In the genomic region with DNA sequence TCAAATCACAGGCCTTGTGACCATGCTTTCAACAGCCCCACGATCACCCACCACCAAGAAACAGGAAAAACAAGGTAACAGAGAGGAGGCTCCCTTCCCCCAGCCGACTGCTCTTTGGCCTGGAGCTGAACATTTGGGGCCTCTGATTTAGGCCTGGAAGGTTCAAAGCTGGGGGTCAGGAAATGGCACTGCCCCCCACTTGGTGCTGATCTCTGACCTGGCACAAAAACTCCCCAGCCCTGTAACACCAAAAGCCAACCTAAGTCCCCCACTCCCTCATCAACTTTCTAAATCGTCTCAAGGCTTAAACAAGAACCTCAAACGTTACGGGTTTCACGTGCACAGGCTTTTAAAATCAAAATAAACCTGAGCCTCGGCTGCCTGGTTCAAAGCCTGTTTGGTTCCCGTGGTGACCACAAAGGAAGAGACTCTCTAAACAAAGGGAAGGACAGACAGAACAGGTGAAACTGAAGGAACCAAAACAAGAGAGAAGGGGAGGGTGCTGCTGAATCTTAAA, we compare ENCODE assay signal across 11 cellular contexts. TPM values are rescaled to one million over a fixed set of nuclear protein-coding genes. Genes with fewer than 3 reads are reported as not detected.
DNase-seq lines count a peak whose midpoint lies in the region; ATAC-seq and TF ChIP-seq lines count a peak whose summit lies in the region.
"Had no signal": no experiment of that assay in that cellular context is flagged by ENCODE, and none has a peak within 500 bp of the region (broad histone marks: within the 10 kb centered on the region; RNA-seq: fewer than 3 reads in every experiment).

No MANE protein-coding gene starts in this region.

- intact Hi-C loops in CD4-positive, alpha-beta T cell (cut with DNase I, micrococcal nuclease): no loop called here

- H3K4me3 ChIP-seq in Loucy (ENCODE audit: low read length, poor library complexity, severe bottlenecking): peak overlapping the region; percentile 59

- peak; percentile 63 for ATAC-seq in CD4-positive, alpha-beta T cell (ENCODE audit: poor library complexity)
- no peak for ATAC-seq in GM19467 (IDR thresholded peaks at IDR 0.05; ENCODE audit: unreplicated experiment)

- H3K4me3 Mint-ChIP-seq in CD4-positive, alpha-beta T cell: peak overlapping the region; percentile 84
- H3K4me3 Mint-ChIP-seq in neural crest cell: no peak overlapping the region

- TF ChIP-seq CTCF in CD4-positive, alpha-beta T cell (IDR thresholded peaks at IDR 0.05): no peak
- TF ChIP-seq CTCF in Loucy (conservative IDR thresholded peaks at IDR 0.05; ENCODE audit: low read length): no peak
- no peak for TF ChIP-seq CTCF in neural crest cell (conservative IDR thresholded peaks at IDR 0.05)

- peak overlapping the region; percentile 23 for H3K9ac ChIP-seq in Loucy (ENCODE audit: low read depth, low read length, poor library complexity, severe bottlenecking)
- H3K9ac ChIP-seq: parathyroid adenoma had no signal

- CTCF ChIA-PET in CD4-positive, alpha-beta T cell (lab: Charles Lee): interaction anchor here (1.3 kb wide), 1 partner anchor 8 kb away, joined by 3 read pairs; no protein-coding TSS in a partner anchor

- POLR2A ChIA-PET in CD4-positive, alpha-beta T cell (lab: Charles Lee): interaction anchor here (0.8 to 4.6 kb wide), 12 partner anchors 8 to 177 kb away, joined by 3 to 37 read pairs (median 4); a partner anchor contains a TSS

- H3K9me3 ChIP-seq in CD4-positive, alpha-beta T cell (ENCODE audit: control insufficient read depth, low read length): no peaks in the 10 kb centered on the region
- no peaks in the 10 kb centered on the region; the same call in 1 of the 2 replicates for H3K9me3 ChIP-seq in Loucy (ENCODE audit: insufficient read depth, low read depth, low read length)

- H3F3A ChIP-seq in Loucy (ENCODE audit: low read depth): 0 out of 2 replicates have a peak, but pooled peaks cover 5% of the 10 kb centered on the region

- peaks cover 100% of the 10 kb centered on the region for H3K79me2 ChIP-seq in Loucy (ENCODE audit: insufficient read depth, low read length)
- H3K79me2 ChIP-seq: parathyroid adenoma had no signal

- H3K9me3 Mint-ChIP-seq in CD4-positive, alpha-beta T cell: no peaks in the 10 kb centered on the region
- no peaks in the 10 kb centered on the region for H3K9me3 Mint-ChIP-seq in neural crest cell

- H3K27ac ChIP-seq in CD4-positive, alpha-beta T cell (ENCODE audit: low read depth, low read length): peak overlapping the region; percentile 94
- peak overlapping the region; percentile 79 for H3K27ac ChIP-seq in caudate nucleus (ENCODE audit: low read depth, low read length)
- H3K27ac ChIP-seq: parathyroid adenoma, WERI-Rb-1 had no signal

- no peaks in the 10 kb centered on the region for H3K9me2 ChIP-seq in Loucy (replicated peaks; ENCODE audit: low read depth, low read length)

- H3K4me2 ChIP-seq in Loucy (ENCODE audit: low read depth, low read length, poor library complexity, severe bottlenecking): peak overlapping the region; percentile 68

- H3K4me1 Mint-ChIP-seq in CD4-positive, alpha-beta T cell (ENCODE audit: low read depth): peaks cover 91% of the 10 kb centered on the region
- peaks cover 34% of the 10 kb centered on the region for H3K4me1 Mint-ChIP-seq in neural crest cell

- peak overlapping the region; percentile 97 for H3K27ac Mint-ChIP-seq in CD4-positive, alpha-beta T cell
- peak overlapping the region; percentile 76 for H3K27ac Mint-ChIP-seq in neural crest cell (ENCODE audit: unreplicated experiment)

- H2AFZ ChIP-seq in Loucy (ENCODE audit: low read length): no peak overlapping the region
- H2AFZ ChIP-seq: parathyroid adenoma had no signal

- H3K27me3 Mint-ChIP-seq in CD4-positive, alpha-beta T cell: no peaks in the 10 kb centered on the region
- no peaks in the 10 kb centered on the region for H3K27me3 Mint-ChIP-seq in neural crest cell (ENCODE audit: low read depth)

- DNase-seq in CD4-positive, alpha-beta T cell: peak; percentile 40 to 76 (median 51)
- DNase-seq in caudate nucleus (lab: John Stamatoyannopoulos, UW) (no peak), neural crest cell (ENCODE audit: low read depth, low spot score) (no peak), AG08396 (ENCODE audit: low spot score) (no peak), glomerular visceral epithelial cell (ENCODE audit: extremely low spot score) (no peak), epidermal melanocyte (ENCODE audit: insufficient read length, low spot score) (no peak)
- DNase-seq: NCI-H2029, WERI-Rb-1 had no signal

- peaks cover 52% of the 10 kb centered on the region for H3K36me3 Mint-ChIP-seq in CD4-positive, alpha-beta T cell (ENCODE audit: low read depth)
- H3K36me3 Mint-ChIP-seq in neural crest cell (ENCODE audit: low read depth): peaks cover 5% of the 10 kb centered on the region

- H3K4me1 ChIP-seq in Loucy (ENCODE audit: insufficient read depth, low read length, poor library complexity, severe bottlenecking): peaks cover 54% of the 10 kb centered on the region

- peaks cover 79% of the 10 kb centered on the region for H4K20me1 ChIP-seq in Loucy (ENCODE audit: insufficient read depth, low read length, poor library complexity, severe bottlenecking)

- no peaks in the 10 kb centered on the region for H3K27me3 ChIP-seq in CD4-positive, alpha-beta T cell (ENCODE audit: control insufficient read depth, insufficient read depth, low read length)
- no peaks in the 10 kb centered on the region for H3K27me3 ChIP-seq in Loucy (ENCODE audit: insufficient read depth, low read length, poor library complexity, severe bottlenecking)

- peaks cover 20% of the 10 kb centered on the region for H3K36me3 ChIP-seq in Loucy (ENCODE audit: insufficient read depth, low read length)
- H3K36me3 ChIP-seq: WERI-Rb-1 had no signal

RNA-seq across cellular contexts. Expression of a gene that starts 8.9 kb away (rescaled TPM):
- 100 to 1,000 TPM; 128 to 143 TPM for total RNA-seq in CD4-positive, alpha-beta T cell
- total RNA-seq in neural crest cell: 73.9 and 77.1 TPM in 2 replicates

Comparison
In these comparisons a context has a peak if more than half of its experiments do, and no peak if none do; other contexts are left out.
1. DNase-seq: peak in CD4-positive, alpha-beta T cell (10 of 10); none in caudate nucleus (0 of 61), neural crest cell (single experiment), AG08396 (single experiment), glomerular visceral epithelial cell (single experiment) and epidermal melanocyte (single experiment).